ENCODE assay signal across 8 cellular contexts in genomic region chr6:79946773-79947190, GRCh38. TPM values are rescaled to one million over a fixed set of nuclear protein-coding genes. Genes with fewer than 3 reads are reported as not detected.
DNase-seq lines count a peak whose midpoint lies in the region; ATAC-seq lines count a peak whose summit lies in the region.

No MANE protein-coding gene starts in this region.

- in situ Hi-C loops in Caki2 (cut with HindIII; ENCODE audit: low pct_unique_long_range_greater_than_20kb, low sequenced_read_pairs), result no loop called here

- H3K9me3 ChIP-seq in KOPT-K1 (ENCODE audit: insufficient read depth, low read length, poor library complexity, severe bottlenecking), result no peaks in the 10 kb centered on the region

- H3K27ac ChIP-seq in KOPT-K1 (ENCODE audit: low read depth, low read length, poor library complexity, severe bottlenecking), result peak overlapping the region; percentile 65

- peaks cover 52% of the 10 kb centered on the region for H3K27me3 Mint-ChIP-seq in activated T-cell treated with anti-CD3 and anti-CD28 coated beads, Interleukin-2, amount 50 U/mL, for 24 hours
- peaks cover 33 to 34% of the 10 kb centered on the region in 2 donors for H3K27me3 Mint-ChIP-seq in natural killer cell treated with Interleukin-12 subunit alpha and Interleukin-12 subunit beta and Interleukin-15 and Interleukin-18, amount 100 ng/mL, for 72 hours

- H3K4me3 Mint-ChIP-seq in activated T-cell treated with anti-CD3 and anti-CD28 coated beads, Interleukin-2, amount 50 U/mL, for 24 hours, result peak overlapping the region; percentile 82
- peak overlapping the region; percentile 83 for H3K4me3 Mint-ChIP-seq in natural killer cell treated with Interleukin-12 subunit alpha and Interleukin-12 subunit beta and Interleukin-15 and Interleukin-18, amount 100 ng/mL, for 72 hours

- peak overlapping the region; percentile 44 for H3K27ac Mint-ChIP-seq in activated T-cell treated with anti-CD3 and anti-CD28 coated beads, Interleukin-2, amount 50 U/mL, for 24 hours
- peak overlapping the region in 1 of 2 donors; percentile 62 for H3K27ac Mint-ChIP-seq in natural killer cell treated with Interleukin-12 subunit alpha and Interleukin-12 subunit beta and Interleukin-15 and Interleukin-18, amount 100 ng/mL, for 72 hours

- DNase-seq in Caki2 (ENCODE audit: low read depth) (peak; percentile 29), fibroblast of peridontal ligament (ENCODE audit: extremely low read depth) (peak; percentile 30), NCI-H2029 treated with DMSO at 0.1 percent for 48 hours (lab: John Stamatoyannopoulos, UW) (no peak), NCI-H1092 treated with DMSO at 0.1 percent for 48 hours (lab: John Stamatoyannopoulos, UW) (no peak)
- DNase-seq in activated T-cell treated with anti-CD3 and anti-CD28 coated beads, Interleukin-2, amount 50 U/mL, for 24 hours, result peak; percentile 52
- no peak for DNase-seq in natural killer cell treated with Interleukin-12 subunit alpha and Interleukin-12 subunit beta and Interleukin-15 and Interleukin-18, amount 100 ng/mL, for 72 hours (ENCODE audit: low spot score)

- peaks cover 26% of the 10 kb centered on the region for H3K4me1 Mint-ChIP-seq in activated T-cell treated with anti-CD3 and anti-CD28 coated beads, Interleukin-2, amount 50 U/mL, for 24 hours (ENCODE audit: low read depth)
- H3K4me1 Mint-ChIP-seq in natural killer cell treated with Interleukin-12 subunit alpha and Interleukin-12 subunit beta and Interleukin-15 and Interleukin-18, amount 100 ng/mL, for 72 hours (ENCODE audit: low read depth in 2 of 2), result peaks cover 14 to 15% of the 10 kb centered on the region in 2 donors

- ATAC-seq in GM21360 (IDR thresholded peaks at IDR 0.05; ENCODE audit: unreplicated experiment), result peak; percentile 10
- peak; percentile 37 to 47 for ATAC-seq in natural killer cell treated with Interleukin-12 subunit alpha and Interleukin-12 subunit beta and Interleukin-15 and Interleukin-18, amount 100 ng/mL, for 72 hours

- H3K36me3 ChIP-seq in KOPT-K1 (ENCODE audit: insufficient read depth, low read length), result no peaks in the 10 kb centered on the region

- H3K9me3 Mint-ChIP-seq in activated T-cell treated with anti-CD3 and anti-CD28 coated beads, Interleukin-2, amount 50 U/mL, for 24 hours, result no peaks in the 10 kb centered on the region
- H3K9me3 Mint-ChIP-seq in natural killer cell treated with Interleukin-12 subunit alpha and Interleukin-12 subunit beta and Interleukin-15 and Interleukin-18, amount 100 ng/mL, for 72 hours, result no peaks in the 10 kb centered on the region

- H3K36me3 Mint-ChIP-seq in activated T-cell treated with anti-CD3 and anti-CD28 coated beads, Interleukin-2, amount 50 U/mL, for 24 hours (ENCODE audit: low read depth), result no peaks in the 10 kb centered on the region
- no peaks in the 10 kb centered on the region for H3K36me3 Mint-ChIP-seq in natural killer cell treated with Interleukin-12 subunit alpha and Interleukin-12 subunit beta and Interleukin-15 and Interleukin-18, amount 100 ng/mL, for 72 hours

RNA-seq across cellular contexts. Expression of gene ELOVL4, which starts 0.6 kb away (rescaled TPM):
- 3.0 and 4.8 TPM in 2 replicates for total RNA-seq in Caki2 (2014; rRNA removed; shearing (Covaris generic); ENCODE audit: low replicate concordance)
- 1 to 10 TPM in 1 of 2 donors, under 1 TPM in 1; 0.74 to 3.9 TPM for total RNA-seq in natural killer cell treated with Interleukin-12 subunit alpha and Interleukin-12 subunit beta and Interleukin-15 and Interleukin-18, amount 100 ng/mL, for 72 hours

RNA-seq across cellular contexts. Expression of gene TTK, which starts 57.7 kb away (rescaled TPM):
- 34.6 and 54.0 TPM in 2 replicates for total RNA-seq in Caki2 (2014; rRNA removed; shearing (Covaris generic); ENCODE audit: low replicate concordance)
- total RNA-seq in natural killer cell treated with Interleukin-12 subunit alpha and Interleukin-12 subunit beta and Interleukin-15 and Interleukin-18, amount 100 ng/mL, for 72 hours, result 10 to 100 TPM; 16.4 to 27.4 TPM

Comparison
In these comparisons a context has a peak if more than half of its experiments do, and no peak if none do; other contexts are left out.
1. DNase-seq: peak in Caki2 (single experiment), activated T-cell treated with anti-CD3 and anti-CD28 coated beads, Interleukin-2, amount 50 U/mL, for 24 hours (single experiment) and fibroblast of peridontal ligament (single experiment); none in natural killer cell treated with Interleukin-12 subunit alpha and Interleukin-12 subunit beta and Interleukin-15 and Interleukin-18, amount 100 ng/mL, for 72 hours (single experiment), NCI-H2029 treated with DMSO at 0.1 percent for 48 hours (single experiment) and NCI-H1092 treated with DMSO at 0.1 percent for 48 hours (single experiment).